ENCODE assay signal across 17 cellular contexts in genomic region chr3:111936967-111937366, GRCh38. TPM values are rescaled to one million over a fixed set of nuclear protein-coding genes. Genes with fewer than 3 reads are reported as not detected.
A peak's percentile ranks its signal among the peaks of the same experiment; 100 is the strongest.
DNase-seq lines count a peak whose midpoint lies in the region; ATAC-seq and TF ChIP-seq lines count a peak whose summit lies in the region.
"Had no signal": no experiment of that assay in that cellular context is flagged by ENCODE, and none has a peak within 500 bp of the region (broad histone marks: within the 10 kb centered on the region; RNA-seq: fewer than 3 reads in every experiment).

No MANE protein-coding gene starts in this region.

- peaks cover 31% of the 10 kb centered on the region for H3K4me1 ChIP-seq in SJSA1 (replicated peaks)
- H3K4me1 ChIP-seq in osteoblast (ENCODE audit: insufficient read depth, low read length), result peaks cover 24% of the 10 kb centered on the region
- H3K4me1 ChIP-seq: suprapubic skin had no signal

- H3K9me3 ChIP-seq in SJSA1 (replicated peaks) (no peaks in the 10 kb centered on the region), osteoblast (ENCODE audit: low read depth, low read length) (no peaks in the 10 kb centered on the region)
- H3K9me3 ChIP-seq: suprapubic skin had no signal

- H3K36me3 ChIP-seq in SJSA1 (peaks cover 56% of the 10 kb centered on the region), osteoblast (ENCODE audit: insufficient read depth, low read length) (peaks cover 54% of the 10 kb centered on the region)

- H4K20me1 ChIP-seq in osteoblast (ENCODE audit: insufficient read depth, low read length), result no peaks in the 10 kb centered on the region

- TF ChIP-seq CTCF in osteoblast (IDR thresholded peaks at IDR 0.05; ENCODE audit: extremely low read depth, low read depth, low read length), result no peak

- H3K4me3 ChIP-seq in SJSA1 (no peak overlapping the region), osteoblast (ENCODE audit: insufficient read depth, low read length) (no peak overlapping the region)
- H3K4me3 ChIP-seq: suprapubic skin had no signal

- no peaks in the 10 kb centered on the region for H3K36me3 Mint-ChIP-seq in activated naive CD4-positive, alpha-beta T cell treated with anti-CD3 and anti-CD28 coated beads, Interleukin-2, amount 50 U/mL, for 72 hours

- no peak overlapping the region for H3K27ac Mint-ChIP-seq in activated naive CD4-positive, alpha-beta T cell treated with anti-CD3 and anti-CD28 coated beads, Interleukin-2, amount 50 U/mL, for 72 hours
- H3K27ac Mint-ChIP-seq: brain, T-cell had no signal

- H3K27me3 ChIP-seq in SJSA1 (replicated peaks), result no peaks in the 10 kb centered on the region
- no peaks in the 10 kb centered on the region for H3K27me3 ChIP-seq in osteoblast (ENCODE audit: insufficient read depth, low read length)
- H3K27me3 ChIP-seq: suprapubic skin had no signal

- peak overlapping the region; percentile 62 for H3K4me2 ChIP-seq in osteoblast (ENCODE audit: insufficient read depth, low read length)

- H2AFZ ChIP-seq in osteoblast (ENCODE audit: low read length), result no peak overlapping the region

- DNase-seq in GM03348 (ENCODE audit: low spot score) (peak; percentile 29), SJSA1 (ENCODE audit: low read depth in 1 of 2, low spot score in 2 of 2) (peak in 1 of 2 experiments; percentile 29), epithelial cell of prostate (ENCODE audit: low read depth, low spot score) (no peak), osteoblast (ENCODE audit: insufficient read length, low spot score, missing footprints) (peak; percentile 3), NCI-H446 (lab: John Stamatoyannopoulos, UW) (no peak), NK-92 (lab: John Stamatoyannopoulos, UW; ENCODE audit: unreplicated experiment) (no peak)
- no peak for DNase-seq in activated naive CD4-positive, alpha-beta T cell treated with anti-CD3 and anti-CD28 coated beads, Interleukin-2, amount 50 U/mL, for 72 hours (ENCODE audit: low spot score in 2 of 2)
- DNase-seq: activated gamma-delta T cell treated with Interleukin-2 at 50 U/mL for 16 hours; DMS153; effector CD4-positive, alpha-beta T cell; MM.1S; right cardiac atrium; stimulated activated CD4-positive, alpha-beta T cell treated with anti-CD3 and anti-CD28 coated beads, Interleukin-2, amount 100 ng/mL, for 24 hours; T-cell had no signal

- no peak for ATAC-seq in GM19397 (IDR thresholded peaks at IDR 0.05; ENCODE audit: unreplicated experiment)
- no peak for ATAC-seq in activated naive CD4-positive, alpha-beta T cell treated with anti-CD3 and anti-CD28 coated beads, Interleukin-2, amount 50 U/mL, for 72 hours
- ATAC-seq: right cardiac atrium, T-cell had no signal

- H3K9me3 Mint-ChIP-seq in activated naive CD4-positive, alpha-beta T cell treated with anti-CD3 and anti-CD28 coated beads, Interleukin-2, amount 50 U/mL, for 72 hours, result no peaks in the 10 kb centered on the region
- H3K9me3 Mint-ChIP-seq: T-cell had no signal

- H3K27ac ChIP-seq in SJSA1 (peak overlapping the region; percentile 83), epithelial cell of prostate (peak overlapping the region; percentile 91), osteoblast (ENCODE audit: low read depth, low read length) (peak overlapping the region; percentile 92)
- H3K27ac ChIP-seq: suprapubic skin had no signal

- peaks cover 7% of the 10 kb centered on the region for H3K79me2 ChIP-seq in osteoblast (ENCODE audit: insufficient read depth, low read length)

RNA-seq across cellular contexts. Expression of gene ABHD10, which starts 41.9 kb away (rescaled TPM):
- 23.1 and 33.7 TPM in 2 replicates for total RNA-seq in SJSA1 (2014; rRNA removed; shearing (Covaris generic))
- 22.8 and 23.6 TPM in 2 replicates for total RNA-seq in osteoblast
- total RNA-seq in activated naive CD4-positive, alpha-beta T cell treated with anti-CD3 and anti-CD28 coated beads, Interleukin-2, amount 50 U/mL, for 72 hours, result 10 to 100 TPM; 68.1 to 87.6 TPM

Comparison
In these comparisons a context has a peak if more than half of its experiments do, and no peak if none do; other contexts are left out.
1. DNase-seq: peak in GM03348 (single experiment) and osteoblast (single experiment); none in epithelial cell of prostate (single experiment), NCI-H446 (0 of 2), activated naive CD4-positive, alpha-beta T cell treated with anti-CD3 and anti-CD28 coated beads, Interleukin-2, amount 50 U/mL, for 72 hours (0 of 2) and NK-92 (single experiment).
2. Peak in every context shown above with its lines, with median percentiles within 50 percentile points of each other: H3K27ac ChIP-seq.